Comparison of ENCODE assay signal across 1 cellular context in the genomic region with DNA sequence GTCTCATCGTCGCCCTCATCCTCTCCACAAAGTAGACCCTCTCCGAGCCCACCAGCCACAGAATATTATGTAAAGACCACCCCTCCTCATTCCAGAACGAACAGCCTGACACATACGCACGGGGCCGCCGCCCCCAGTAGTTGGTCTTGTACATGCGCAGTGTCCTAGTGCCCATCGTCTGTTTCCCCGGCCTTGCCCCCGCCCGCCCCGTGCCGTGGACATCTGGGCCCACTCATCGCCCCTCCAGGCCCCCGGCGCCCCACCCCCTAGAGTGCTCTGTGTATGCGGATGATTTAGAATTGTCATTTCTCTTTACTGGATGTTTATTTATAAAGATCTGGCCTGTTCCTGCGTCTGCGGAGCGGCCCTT.
TF ChIP-seq lines count a peak whose summit lies in the region.

No MANE protein-coding gene starts in this region.

TF ChIP-seq in H1, 55 proteins besides CTCF, POLR2A, EP300 and RAD21:
- peak in 1 of 2 experiments; percentile 41; a peak in 1 of 4 replicates for TF ChIP-seq SIN3A (conservative IDR thresholded peaks at IDR 0.05 in 1 of 2, IDR thresholded peaks at IDR 0.05 in 1 of 2; ENCODE audit: low read depth in 1 of 2, low read length in 2 of 2)
- no peak for TF ChIP-seq TAF7 (optimal IDR thresholded peaks at IDR 0.05; ENCODE audit: borderline replicate concordance, low read depth, low read length)
